In the genomic region with DNA sequence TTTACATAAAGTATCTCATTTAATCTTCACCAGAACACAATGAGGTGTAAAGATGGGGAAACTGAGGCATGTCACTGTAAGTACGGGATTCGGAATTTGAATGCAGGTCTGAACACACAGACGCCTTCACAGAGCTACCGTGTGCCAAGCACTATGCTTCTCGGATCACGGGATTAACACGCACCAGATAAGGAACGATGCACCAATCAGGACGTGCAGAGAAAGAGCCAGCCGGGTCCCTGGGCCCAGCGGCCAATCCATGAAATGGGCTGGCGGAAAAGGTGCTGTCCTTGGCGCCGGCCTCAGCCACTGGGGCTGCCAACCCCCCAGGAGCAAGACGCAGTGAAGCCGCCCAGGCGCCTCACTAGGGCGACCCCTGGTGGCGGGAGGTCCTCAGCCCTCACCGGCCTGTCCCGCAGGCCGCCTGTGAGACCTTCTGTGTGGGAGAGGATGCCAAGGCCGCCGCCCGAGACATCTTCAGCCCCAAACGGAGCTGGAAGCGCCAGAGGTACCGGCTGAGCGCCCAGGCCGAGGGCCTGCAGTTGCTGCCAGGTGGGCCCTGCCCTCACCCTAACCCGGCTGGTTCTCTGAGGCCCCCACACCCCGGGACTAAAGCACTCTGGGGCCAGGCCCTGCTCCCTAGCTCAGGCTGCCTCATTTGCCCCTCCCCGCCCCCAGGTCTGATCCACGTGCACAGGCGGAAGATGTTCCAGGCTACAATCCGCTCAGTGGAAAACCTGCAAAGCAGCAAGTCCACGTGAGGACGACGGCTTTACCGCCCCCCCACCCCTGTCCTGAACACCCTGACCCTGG, we compare ENCODE assay signal across 5 cellular contexts.
A peak's percentile ranks its signal among the peaks of the same experiment; 100 is the strongest.
DNase-seq lines count a peak whose midpoint lies in the region; ATAC-seq lines count a peak whose summit lies in the region.

No MANE protein-coding gene starts in this region.

- peak; percentile 80 for ATAC-seq in GM21717 (IDR thresholded peaks at IDR 0.05; ENCODE audit: unreplicated experiment)
- ATAC-seq in GM18861 (IDR thresholded peaks at IDR 0.05; ENCODE audit: unreplicated experiment): no peak

- peak overlapping the region; percentile 67 for H3K27ac Mint-ChIP-seq in T-helper 1 cell treated with Interleukin-12 subunit alpha and Interleukin-12 subunit beta and Interleukin-4 antibody, amounts not matched to agents 30 μg/mL and 1 μg/mL, for 36 hours

- peaks cover 3% of the 10 kb centered on the region for H3K36me3 Mint-ChIP-seq in T-helper 1 cell treated with Interleukin-12 subunit alpha and Interleukin-12 subunit beta and Interleukin-4 antibody, amounts not matched to agents 30 μg/mL and 1 μg/mL, for 36 hours (ENCODE audit: low read depth)

- DNase-seq in ecto neural progenitor cell (ENCODE audit: low spot score): peak; percentile 89
- DNase-seq in retina: peak; percentile 72

- H3K9me3 Mint-ChIP-seq in T-helper 1 cell treated with Interleukin-12 subunit alpha and Interleukin-12 subunit beta and Interleukin-4 antibody, amounts not matched to agents 30 μg/mL and 1 μg/mL, for 36 hours: no peaks in the 10 kb centered on the region

- no peaks in the 10 kb centered on the region for H3K27me3 Mint-ChIP-seq in T-helper 1 cell treated with Interleukin-12 subunit alpha and Interleukin-12 subunit beta and Interleukin-4 antibody, amounts not matched to agents 30 μg/mL and 1 μg/mL, for 36 hours (ENCODE audit: low read depth)

- peak overlapping the region; percentile 62 for H3K4me3 Mint-ChIP-seq in T-helper 1 cell treated with Interleukin-12 subunit alpha and Interleukin-12 subunit beta and Interleukin-4 antibody, amounts not matched to agents 30 μg/mL and 1 μg/mL, for 36 hours

- peaks cover 41% of the 10 kb centered on the region for H3K4me1 Mint-ChIP-seq in T-helper 1 cell treated with Interleukin-12 subunit alpha and Interleukin-12 subunit beta and Interleukin-4 antibody, amounts not matched to agents 30 μg/mL and 1 μg/mL, for 36 hours (ENCODE audit: low read depth)
